Comparison of ENCODE assay signal across 1 cellular context in the genomic region with DNA sequence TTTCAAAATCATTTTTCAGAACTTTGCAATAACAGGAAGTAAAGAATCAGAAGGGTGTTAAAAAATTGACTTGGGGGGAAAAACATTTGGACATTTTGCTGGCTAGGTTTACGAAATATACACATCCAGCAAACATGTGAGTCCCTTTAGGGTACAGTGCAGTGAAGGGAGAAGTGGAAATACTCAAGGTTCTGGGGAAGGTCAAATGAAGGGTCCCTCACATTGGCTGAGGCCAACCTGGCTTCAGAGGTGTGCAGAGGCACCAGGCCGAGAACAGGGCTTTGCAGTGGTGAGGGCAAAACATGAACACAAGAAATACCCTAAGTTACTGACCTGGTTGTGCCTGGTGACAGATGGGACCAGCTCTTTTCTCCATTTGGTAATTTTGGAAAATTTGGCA.
TF ChIP-seq lines count a peak whose summit lies in the region.

No MANE protein-coding gene starts in this region.

TF ChIP-seq in K562, 482 proteins besides CTCF, POLR2A, EP300 and RAD21:
- TF ChIP-seq DMBX1 (CRISPR knock-in tag; IDR thresholded peaks at IDR 0.05; ENCODE audit: borderline replicate concordance) (0 out of 2 replicates have a peak, but pooled peaks have one; percentile 28), ZNF551 (CRISPR knock-in tag; IDR thresholded peaks at IDR 0.05) (no peak), ESRRA (IDR thresholded peaks at IDR 0.05; ENCODE audit: borderline replicate concordance, low read depth) (peak; percentile 27; the same call in 1 of the 2 replicates), NFRKB (IDR thresholded peaks at IDR 0.05; ENCODE audit: low read depth) (peak; percentile 26; the same call in 1 of the 2 replicates), MAZ (CRISPR knock-in tag; conservative IDR thresholded peaks at IDR 0.05 in 1 of 2, IDR thresholded peaks at IDR 0.05 in 1 of 2) (0 out of 4 replicates have a peak, but pooled peaks of 1 of the 2 experiments have one; percentile 21), POLR2AphosphoS2 (IDR thresholded peaks at IDR 0.05; ENCODE audit: low read length) (no peak), ZFX (CRISPR knock-in tag; IDR thresholded peaks at IDR 0.05) (peak; percentile 77), RBM25 (IDR thresholded peaks at IDR 0.05; ENCODE audit: low read depth, low read length, severe bottlenecking) (no peak), CXXC5 (CRISPR knock-in tag; IDR thresholded peaks at IDR 0.05) (0 out of 2 replicates have a peak, but pooled peaks have one; percentile 4), NR4A1 (CRISPR knock-in tag; IDR thresholded peaks at IDR 0.05) (no peak), NR4A1 (tag; IDR thresholded peaks at IDR 0.05) (peak; percentile 31; the same call in 1 of the 2 replicates)
- TF ChIP-seq, protein P1, sequence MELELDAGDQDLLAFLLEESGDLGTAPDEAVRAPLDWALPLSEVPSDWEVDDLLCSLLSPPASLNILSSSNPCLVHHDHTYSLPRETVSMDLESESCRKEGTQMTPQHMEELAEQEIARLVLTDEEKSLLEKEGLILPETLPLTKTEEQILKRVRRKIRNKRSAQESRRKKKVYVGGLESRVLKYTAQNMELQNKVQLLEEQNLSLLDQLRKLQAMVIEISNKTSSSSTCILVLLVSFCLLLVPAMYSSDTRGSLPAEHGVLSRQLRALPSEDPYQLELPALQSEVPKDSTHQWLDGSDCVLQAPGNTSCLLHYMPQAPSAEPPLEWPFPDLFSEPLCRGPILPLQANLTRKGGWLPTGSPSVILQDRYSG (tag; conservative IDR thresholded peaks at IDR 0.05; ENCODE audit: low read depth) = peak; percentile 15; the same call in 1 of the 2 replicates
- TF ChIP-seq, protein P2, sequence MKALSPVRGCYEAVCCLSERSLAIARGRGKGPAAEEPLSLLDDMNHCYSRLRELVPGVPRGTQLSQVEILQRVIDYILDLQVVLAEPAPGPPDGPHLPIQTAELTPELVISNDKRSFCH (CRISPR knock-in tag; IDR thresholded peaks at IDR 0.05) = no peak
- TF ChIP-seq, protein P2 (tag; IDR thresholded peaks at IDR 0.05) = peak; percentile 38; the same call in 1 of the 2 replicates
- TF ChIP-seq, protein P3, sequence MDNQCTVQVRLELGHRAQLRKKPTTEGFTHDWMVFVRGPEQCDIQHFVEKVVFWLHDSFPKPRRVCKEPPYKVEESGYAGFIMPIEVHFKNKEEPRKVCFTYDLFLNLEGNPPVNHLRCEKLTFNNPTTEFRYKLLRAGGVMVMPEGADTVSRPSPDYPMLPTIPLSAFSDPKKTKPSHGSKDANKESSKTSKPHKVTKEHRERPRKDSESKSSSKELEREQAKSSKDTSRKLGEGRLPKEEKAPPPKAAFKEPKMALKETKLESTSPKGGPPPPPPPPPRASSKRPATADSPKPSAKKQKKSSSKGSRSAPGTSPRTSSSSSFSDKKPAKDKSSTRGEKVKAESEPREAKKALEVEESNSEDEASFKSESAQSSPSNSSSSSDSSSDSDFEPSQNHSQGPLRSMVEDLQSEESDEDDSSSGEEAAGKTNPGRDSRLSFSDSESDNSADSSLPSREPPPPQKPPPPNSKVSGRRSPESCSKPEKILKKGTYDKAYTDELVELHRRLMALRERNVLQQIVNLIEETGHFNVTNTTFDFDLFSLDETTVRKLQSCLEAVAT (IDR thresholded peaks at IDR 0.05) = 0 out of 4 replicates have a peak, but pooled peaks of 1 of the 2 experiments have one; percentile 6
- TF ChIP-seq, protein P4, sequence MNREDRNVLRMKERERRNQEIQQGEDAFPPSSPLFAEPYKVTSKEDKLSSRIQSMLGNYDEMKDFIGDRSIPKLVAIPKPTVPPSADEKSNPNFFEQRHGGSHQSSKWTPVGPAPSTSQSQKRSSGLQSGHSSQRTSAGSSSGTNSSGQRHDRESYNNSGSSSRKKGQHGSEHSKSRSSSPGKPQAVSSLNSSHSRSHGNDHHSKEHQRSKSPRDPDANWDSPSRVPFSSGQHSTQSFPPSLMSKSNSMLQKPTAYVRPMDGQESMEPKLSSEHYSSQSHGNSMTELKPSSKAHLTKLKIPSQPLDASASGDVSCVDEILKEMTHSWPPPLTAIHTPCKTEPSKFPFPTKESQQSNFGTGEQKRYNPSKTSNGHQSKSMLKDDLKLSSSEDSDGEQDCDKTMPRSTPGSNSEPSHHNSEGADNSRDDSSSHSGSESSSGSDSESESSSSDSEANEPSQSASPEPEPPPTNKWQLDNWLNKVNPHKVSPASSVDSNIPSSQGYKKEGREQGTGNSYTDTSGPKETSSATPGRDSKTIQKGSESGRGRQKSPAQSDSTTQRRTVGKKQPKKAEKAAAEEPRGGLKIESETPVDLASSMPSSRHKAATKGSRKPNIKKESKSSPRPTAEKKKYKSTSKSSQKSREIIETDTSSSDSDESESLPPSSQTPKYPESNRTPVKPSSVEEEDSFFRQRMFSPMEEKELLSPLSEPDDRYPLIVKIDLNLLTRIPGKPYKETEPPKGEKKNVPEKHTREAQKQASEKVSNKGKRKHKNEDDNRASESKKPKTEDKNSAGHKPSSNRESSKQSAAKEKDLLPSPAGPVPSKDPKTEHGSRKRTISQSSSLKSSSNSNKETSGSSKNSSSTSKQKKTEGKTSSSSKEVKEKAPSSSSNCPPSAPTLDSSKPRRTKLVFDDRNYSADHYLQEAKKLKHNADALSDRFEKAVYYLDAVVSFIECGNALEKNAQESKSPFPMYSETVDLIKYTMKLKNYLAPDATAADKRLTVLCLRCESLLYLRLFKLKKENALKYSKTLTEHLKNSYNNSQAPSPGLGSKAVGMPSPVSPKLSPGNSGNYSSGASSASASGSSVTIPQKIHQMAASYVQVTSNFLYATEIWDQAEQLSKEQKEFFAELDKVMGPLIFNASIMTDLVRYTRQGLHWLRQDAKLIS (CRISPR knock-in tag; IDR thresholded peaks at IDR 0.05) = 0 out of 2 replicates have a peak, but pooled peaks have one; percentile 21
- TF ChIP-seq, protein P5, sequence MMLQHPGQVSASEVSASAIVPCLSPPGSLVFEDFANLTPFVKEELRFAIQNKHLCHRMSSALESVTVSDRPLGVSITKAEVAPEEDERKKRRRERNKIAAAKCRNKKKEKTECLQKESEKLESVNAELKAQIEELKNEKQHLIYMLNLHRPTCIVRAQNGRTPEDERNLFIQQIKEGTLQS (IDR thresholded peaks at IDR 0.05) = no peak
- TF ChIP-seq, protein P5 (CRISPR knock-in tag; conservative IDR thresholded peaks at IDR 0.05) = peak; percentile 62; the same call in 1 of the 2 replicates
